In the genomic region with DNA sequence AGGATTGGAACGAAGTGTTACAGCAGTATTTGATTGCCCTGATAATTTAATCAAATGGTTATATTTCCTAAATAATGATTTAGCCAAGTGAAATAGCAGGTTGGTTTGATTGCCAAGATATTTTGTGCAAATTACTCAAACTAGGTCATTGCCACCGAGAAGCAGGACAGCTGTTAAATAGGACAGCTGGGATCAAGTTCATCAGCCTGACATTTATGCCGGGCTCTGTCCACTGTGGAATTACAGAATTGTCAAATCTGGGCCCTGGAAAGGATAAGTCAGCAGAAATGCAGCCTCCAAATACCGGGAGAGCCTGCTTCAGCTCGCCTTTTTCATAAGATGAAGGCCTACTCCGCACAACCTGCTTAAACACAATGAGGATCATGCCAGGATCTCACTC, we compare ENCODE assay signal across 17 cellular contexts.
DNase-seq lines count a peak whose midpoint lies in the region; ATAC-seq and TF ChIP-seq lines count a peak whose summit lies in the region.
"Had no signal": no experiment of that assay in that cellular context is flagged by ENCODE, and none has a peak within 500 bp of the region (broad histone marks: within the 10 kb centered on the region; RNA-seq: fewer than 3 reads in every experiment).

No MANE protein-coding gene starts in this region.

- no peak for TF ChIP-seq POLR2A in uterus (IDR thresholded peaks at IDR 0.05)

- no peaks in the 10 kb centered on the region for H3K27me3 ChIP-seq in uterus
- H3K27me3 ChIP-seq: BLaER1 treated with 17β-estradiol and CSF1 and Interleukin-3, amounts not matched to agents 10 nM and 100 nM had no signal

- TF ChIP-seq CTCF in coronary artery (IDR thresholded peaks at IDR 0.05) (no peak), uterus (IDR thresholded peaks at IDR 0.05) (no peak)

- H3K27ac ChIP-seq in coronary artery (no peak overlapping the region), uterus (no peak overlapping the region)
- H3K27ac ChIP-seq: BLaER1 treated with 17β-estradiol and CSF1 and Interleukin-3, amounts not matched to agents 10 nM and 100 nM had no signal

- no peaks in the 10 kb centered on the region for H3K4me1 ChIP-seq in uterus
- H3K4me1 ChIP-seq: BLaER1 treated with 17β-estradiol and CSF1 and Interleukin-3, amounts not matched to agents 10 nM and 100 nM had no signal

- H3K9me3 ChIP-seq in uterus: no peaks in the 10 kb centered on the region

- no peak overlapping the region for H3K4me3 ChIP-seq in coronary artery
- no peak overlapping the region for H3K4me3 ChIP-seq in uterus
- H3K4me3 ChIP-seq: BLaER1 treated with 17β-estradiol and CSF1 and Interleukin-3, amounts not matched to agents 10 nM and 100 nM had no signal

- DNase-seq in left cardiac atrium (no peak), cardiac septum (ENCODE audit: low spot score) (no peak), coronary artery (ENCODE audit: low spot score) (peak; percentile 17), left lobe of liver (ENCODE audit: low spot score) (no peak), sciatic nerve (ENCODE audit: low spot score) (peak; percentile 2), uterus (no peak), amniotic stem cell (lab: John Stamatoyannopoulos, UW) (no peak)
- DNase-seq: Calu3, DMS79 treated with DMSO at 0.1 percent for 48 hours, GF-D8, GOT3, H7, HFFc6 had no signal

- intact Hi-C loops in left cardiac atrium (cut with DNase I): no loop called here
- intact Hi-C loops in cardiac septum (cut with DNase I): no loop called here
- intact Hi-C loops in sciatic nerve (cut with DNase I): no loop called here
- intact Hi-C loops in uterus (cut with DNase I; ENCODE audit: low total_unique reads): no loop called here

- no peaks in the 10 kb centered on the region for H3K36me3 ChIP-seq in uterus
- H3K36me3 ChIP-seq: BLaER1 treated with 17β-estradiol and CSF1 and Interleukin-3, amounts not matched to agents 10 nM and 100 nM had no signal

- ATAC-seq in left cardiac atrium (peak; percentile 21 to 43), left lobe of liver (peak; percentile 64), sciatic nerve (no peak), GM21390 (IDR thresholded peaks at IDR 0.05; ENCODE audit: unreplicated experiment) (no peak)
- ATAC-seq: CD8-positive, alpha-beta T cell; HCT116 had no signal

Comparison
In these comparisons a context has a peak if more than half of its experiments do, and no peak if none do; other contexts are left out.
1. ATAC-seq: peak in left cardiac atrium (2 of 2) and left lobe of liver (single experiment); none in sciatic nerve (single experiment) and GM21390 (single experiment).
2. DNase-seq: peak in coronary artery (single experiment) and sciatic nerve (single experiment); none in left cardiac atrium (single experiment), cardiac septum (single experiment), left lobe of liver (single experiment), uterus (0 of 2) and amniotic stem cell (single experiment).